ENCODE assay signal across 16 cellular contexts in the genomic region with DNA sequence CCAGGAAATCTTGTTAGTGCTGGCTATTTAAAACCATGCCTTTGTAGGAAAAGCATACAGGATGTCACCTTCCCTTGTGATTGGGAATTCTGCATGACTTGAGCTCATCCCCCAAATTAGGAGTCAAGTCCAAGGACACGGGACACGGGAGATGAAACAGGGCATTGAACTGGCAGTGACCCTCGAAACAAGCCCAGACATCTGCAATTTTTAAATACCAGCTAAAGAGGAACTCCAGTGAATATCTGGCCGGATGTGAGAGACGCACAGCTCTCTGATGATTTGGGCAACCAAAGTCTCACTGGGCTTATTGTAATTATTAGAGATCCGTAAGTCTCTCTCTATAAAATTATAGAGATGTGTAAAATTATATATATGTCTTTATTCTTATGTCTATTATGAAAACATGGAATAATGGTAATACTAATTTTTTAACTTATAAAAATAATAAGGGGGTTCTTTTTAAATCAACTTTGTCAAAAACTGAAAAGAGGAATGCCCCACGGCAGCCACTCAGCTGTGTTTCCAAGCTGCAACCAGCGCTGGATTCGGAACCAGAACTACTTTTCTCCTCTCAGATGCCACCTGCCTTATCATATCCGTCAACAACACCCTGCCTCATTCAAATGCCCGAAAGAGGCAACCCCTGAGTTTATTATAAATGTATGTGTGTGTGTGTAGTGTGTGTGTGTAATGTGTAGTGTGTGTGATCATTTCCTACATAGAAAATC. TPM values are rescaled to one million over a fixed set of nuclear protein-coding genes. Genes with fewer than 3 reads are reported as not detected.
DNase-seq lines count a peak whose midpoint lies in the region; ATAC-seq and TF ChIP-seq lines count a peak whose summit lies in the region.
"Had no signal": no experiment of that assay in that cellular context is flagged by ENCODE, and none has a peak within 500 bp of the region (broad histone marks: within the 10 kb centered on the region; RNA-seq: fewer than 3 reads in every experiment).

No MANE protein-coding gene starts in this region.

- no peaks in the 10 kb centered on the region for H3K9me3 Mint-ChIP-seq in memory B cell
- H3K9me3 Mint-ChIP-seq in CD8-positive, alpha-beta T cell = no peaks in the 10 kb centered on the region
- H3K9me3 Mint-ChIP-seq: activated CD4-positive, alpha-beta T cell treated with anti-CD3 and anti-CD28 coated beads, Interleukin-2, amount 10 ng/mL, durations not matched to agents 24 days and 14 days; central memory CD8-positive, alpha-beta T cell; GM23338; natural killer cell treated with Interleukin-12 subunit alpha and Interleukin-12 subunit beta and Interleukin-15 and Interleukin-18, amount 100 ng/mL, for 72 hours; T-helper 2 cell treated with Interferon-gamma antibody and Interleukin-4, amounts not matched to agents 5 μg/mL and 100 μg/mL, for 36 hours had no signal

- H3K36me3 ChIP-seq in BLaER1 (peaks cover 36% of the 10 kb centered on the region), SU-DHL-6 (ENCODE audit: low read length) (no peaks in the 10 kb centered on the region)
- H3K36me3 ChIP-seq in CD8-positive, alpha-beta T cell (ENCODE audit: insufficient read depth, low read length) = peaks cover 13% of the 10 kb centered on the region

- H3K27ac ChIP-seq in BLaER1 (0 out of 2 replicates have a peak overlapping the region, but pooled peaks have one; percentile 50), SU-DHL-6 (ENCODE audit: low read depth, low read length) (no peak overlapping the region)
- no peak overlapping the region for H3K27ac ChIP-seq in CD8-positive, alpha-beta T cell (ENCODE audit: low read depth, low read length)

- H2AFZ ChIP-seq in SU-DHL-6 (ENCODE audit: low read depth, low read length, severe bottlenecking) = no peak overlapping the region
- H2AFZ ChIP-seq: GM23338 had no signal

- peaks cover 22% of the 10 kb centered on the region for H3K4me1 Mint-ChIP-seq in memory B cell
- peaks cover 38% of the 10 kb centered on the region for H3K4me1 Mint-ChIP-seq in CD8-positive, alpha-beta T cell (ENCODE audit: low read depth)

- in situ Hi-C loops in KBM-7 (cut with MboI; ENCODE audit: low pct_unique_long_range_greater_than_20kb, low sequenced_read_pairs) = no loop called here

- no peaks in the 10 kb centered on the region for H4K20me1 ChIP-seq in BLaER1
- H4K20me1 ChIP-seq in SU-DHL-6 (ENCODE audit: low read depth, low read length) = no peaks in the 10 kb centered on the region

- H3K27me3 Mint-ChIP-seq in memory B cell = no peaks in the 10 kb centered on the region
- H3K27me3 Mint-ChIP-seq in CD8-positive, alpha-beta T cell (ENCODE audit: low read depth) = no peaks in the 10 kb centered on the region
- H3K27me3 Mint-ChIP-seq: activated CD4-positive, alpha-beta T cell treated with anti-CD3 and anti-CD28 coated beads, Interleukin-2, amount 10 ng/mL, durations not matched to agents 24 days and 14 days; central memory CD8-positive, alpha-beta T cell had no signal

- H3K4me1 ChIP-seq in BLaER1 = peaks cover 64% of the 10 kb centered on the region
- H3K4me1 ChIP-seq in CD8-positive, alpha-beta T cell (ENCODE audit: insufficient read depth, low read length) = peaks cover 31% of the 10 kb centered on the region

- H3K4me2 ChIP-seq in BLaER1 = peak overlapping the region; percentile 97
- H3K4me2 ChIP-seq in SU-DHL-6 (ENCODE audit: low read depth, low read length, poor library complexity, severe bottlenecking) = peak overlapping the region; percentile 6
- H3K4me2 ChIP-seq: GM23338 had no signal

- no peaks in the 10 kb centered on the region for H3K79me2 ChIP-seq in SU-DHL-6 (ENCODE audit: insufficient read depth, low read length)

- intact Hi-C loops in CD8-positive, alpha-beta T cell (cut with DNase I, micrococcal nuclease) = no loop called here

- CTCF ChIA-PET in CD8-positive, alpha-beta T cell (lab: Charles Lee) = interaction anchor here (0.7 kb wide), 1 partner anchor 186 kb away, joined by 3 read pairs; no protein-coding TSS in a partner anchor

- peak overlapping the region; percentile 77 for H3K27ac Mint-ChIP-seq in memory B cell
- H3K27ac Mint-ChIP-seq in CD8-positive, alpha-beta T cell = no peak overlapping the region
- H3K27ac Mint-ChIP-seq: activated CD4-positive, alpha-beta T cell treated with anti-CD3 and anti-CD28 coated beads, Interleukin-2, amount 10 ng/mL, durations not matched to agents 24 days and 14 days; GM23338; natural killer cell treated with Interleukin-12 subunit alpha and Interleukin-12 subunit beta and Interleukin-15 and Interleukin-18, amount 100 ng/mL, for 72 hours; T-helper 2 cell treated with Interferon-gamma antibody and Interleukin-4, amounts not matched to agents 5 μg/mL and 100 μg/mL, for 36 hours had no signal

- no peak for TF ChIP-seq CTCF in SU-DHL-6 (IDR thresholded peaks at IDR 0.05; ENCODE audit: insufficient read depth, low read length, poor library complexity, severe bottlenecking)
- TF ChIP-seq CTCF in CD8-positive, alpha-beta T cell (IDR thresholded peaks at IDR 0.05) = no peak

- H3K27me3 ChIP-seq in BLaER1 (no peaks in the 10 kb centered on the region), SU-DHL-6 (ENCODE audit: low read length) (no peaks in the 10 kb centered on the region)
- no peaks in the 10 kb centered on the region for H3K27me3 ChIP-seq in CD8-positive, alpha-beta T cell (ENCODE audit: insufficient read depth, low read length)

- H3K9ac ChIP-seq in BLaER1 = 0 out of 2 replicates have a peak overlapping the region, but pooled peaks have one; percentile 26
- H3K9ac ChIP-seq in SU-DHL-6 (ENCODE audit: low read length) = no peak overlapping the region

- H3K9me2 ChIP-seq in SU-DHL-6 (replicated peaks; ENCODE audit: insufficient read depth, low read length) = no peaks in the 10 kb centered on the region

- peak overlapping the region; percentile 78 for H3K4me3 Mint-ChIP-seq in memory B cell
- H3K4me3 Mint-ChIP-seq in CD8-positive, alpha-beta T cell = no peak overlapping the region
- H3K4me3 Mint-ChIP-seq: activated CD4-positive, alpha-beta T cell treated with anti-CD3 and anti-CD28 coated beads, Interleukin-2, amount 10 ng/mL, durations not matched to agents 24 days and 14 days; central memory CD8-positive, alpha-beta T cell; GM23338; natural killer cell treated with Interleukin-12 subunit alpha and Interleukin-12 subunit beta and Interleukin-15 and Interleukin-18, amount 100 ng/mL, for 72 hours; T-helper 2 cell treated with Interferon-gamma antibody and Interleukin-4, amounts not matched to agents 5 μg/mL and 100 μg/mL, for 36 hours had no signal

- POLR2A ChIA-PET in CD8-positive, alpha-beta T cell (lab: Charles Lee) = no interaction called here

- H3K9me3 ChIP-seq in BLaER1 (no peaks in the 10 kb centered on the region), SU-DHL-6 (ENCODE audit: insufficient read depth, low read length) (no peaks in the 10 kb centered on the region)
- H3K9me3 ChIP-seq in CD8-positive, alpha-beta T cell (ENCODE audit: low read length) = no peaks in the 10 kb centered on the region

- 0 out of 2 replicates have a peak overlapping the region, but pooled peaks have one; percentile 4 for H3K4me3 ChIP-seq in BLaER1
- H3K4me3 ChIP-seq in SU-DHL-6 (ENCODE audit: insufficient read depth, low read length, poor library complexity, severe bottlenecking) = no peak overlapping the region
- no peak overlapping the region for H3K4me3 ChIP-seq in CD8-positive, alpha-beta T cell (ENCODE audit: low read depth, low read length)
- H3K4me3 ChIP-seq: GM23338 had no signal

- ATAC-seq in GM18868 (IDR thresholded peaks at IDR 0.05; ENCODE audit: unreplicated experiment) = peak; percentile 50
- peak; percentile 75 for ATAC-seq in memory B cell (ENCODE audit: low read depth)
- no peak for ATAC-seq in CD8-positive, alpha-beta T cell
- ATAC-seq: GM23338; natural killer cell treated with Interleukin-12 subunit alpha and Interleukin-12 subunit beta and Interleukin-15 and Interleukin-18, amount 100 ng/mL, for 72 hours; Right ventricle myocardium inferior had no signal

- H3K36me3 Mint-ChIP-seq in memory B cell = peaks cover 12% of the 10 kb centered on the region
- peaks cover 40% of the 10 kb centered on the region for H3K36me3 Mint-ChIP-seq in CD8-positive, alpha-beta T cell
- H3K36me3 Mint-ChIP-seq: natural killer cell treated with Interleukin-12 subunit alpha and Interleukin-12 subunit beta and Interleukin-15 and Interleukin-18, amount 100 ng/mL, for 72 hours had no signal

- DNase-seq in memory B cell (ENCODE audit: low spot score in 2 of 2) = peak in 1 of 2 donors; percentile 14
- no peak for DNase-seq in CD8-positive, alpha-beta T cell
- no peak for DNase-seq in T-helper 9 cell
- no peak for DNase-seq in NCI-H2227 treated with DMSO at 0.1 percent for 48 hours (lab: John Stamatoyannopoulos, UW)
- no peak for DNase-seq in KBM-7
- DNase-seq: activated CD4-positive, alpha-beta T cell treated with anti-CD3 and anti-CD28 coated beads, Interleukin-2, amount 10 ng/mL, durations not matched to agents 24 days and 14 days; DMS53; NCI-H1105 treated with DMSO at 0.1 percent for 48 hours had no signal

- H3F3A ChIP-seq in SU-DHL-6 (ENCODE audit: insufficient read depth) = no peaks in the 10 kb centered on the region

RNA-seq across cellular contexts. Expression of a gene that starts 32.6 kb away (rescaled TPM):
- 1 to 10 TPM; 6.7 to 7.8 TPM for total RNA-seq in CD8-positive, alpha-beta T cell

RNA-seq across cellular contexts. Expression of a gene that starts 42.1 kb away (rescaled TPM):
- 1 to 10 TPM; 8.5 to 9.2 TPM for total RNA-seq in CD8-positive, alpha-beta T cell
